Comparison of ENCODE assay signal across 8 cellular contexts in genomic region chr18:10525563-10526210, GRCh38. TPM values are rescaled to one million over a fixed set of nuclear protein-coding genes. Genes with fewer than 3 reads are reported as not detected.
DNase-seq lines count a peak whose midpoint lies in the region; ATAC-seq, FAIRE-seq and TF ChIP-seq lines count a peak whose summit lies in the region.

NAPG (plus strand) TSS chr18:10526027; CDS start chr18:10526103, 76 bp downstream.

- H3K27ac Mint-ChIP-seq in activated CD4-positive, alpha-beta T cell treated with anti-CD3 and anti-CD28 coated beads, Interleukin-2, amount 10 ng/mL, durations not matched to agents 24 days and 14 days: peak within 1 kb of the TSS; percentile 98

- H3K36me3 Mint-ChIP-seq in activated CD4-positive, alpha-beta T cell treated with anti-CD3 and anti-CD28 coated beads, Interleukin-2, amount 10 ng/mL, durations not matched to agents 24 days and 14 days (ENCODE audit: low read depth): peaks cover 4% of the 10 kb centered on the region

- H3K9me3 ChIP-seq in BE2C: no peaks in the 10 kb centered on the region

- peak; percentile 97 for FAIRE-seq in GM19239 (lab: Jason Lieb, UNC)

- no peaks in the 10 kb centered on the region for H3K4me1 ChIP-seq in BE2C

- peak; percentile 76 for ATAC-seq in HG03457 (IDR thresholded peaks at IDR 0.05; ENCODE audit: unreplicated experiment)
- peak; percentile 95 for ATAC-seq in left colon

- H3K27me3 ChIP-seq in BE2C: no peaks in the 10 kb centered on the region

- DNase-seq in BE2C: peak; percentile 84
- DNase-seq in GM19239 (ENCODE audit: insufficient read length, low spot score): peak; percentile 79
- DNase-seq in NCI-H526 treated with DMSO at 0.1 percent for 48 hours (lab: John Stamatoyannopoulos, UW): peak; percentile 58
- peak; percentile 98 for DNase-seq in activated CD4-positive, alpha-beta T cell treated with anti-CD3 and anti-CD28 coated beads, Interleukin-2, amount 10 ng/mL, durations not matched to agents 24 days and 14 days
- peak; percentile 58 for DNase-seq in cortex of kidney (lab: John Stamatoyannopoulos, UW)
- peak; percentile 90 for DNase-seq in left colon
- peak; percentile 90 for DNase-seq in stimulated activated CD4-positive, alpha-beta T cell treated with anti-CD3 and anti-CD28 coated beads, Interleukin-1b, Interleukin-23, amount 100 ng/mL, for 48 hours

- peaks cover 42% of the 10 kb centered on the region for H3K4me1 Mint-ChIP-seq in activated CD4-positive, alpha-beta T cell treated with anti-CD3 and anti-CD28 coated beads, Interleukin-2, amount 10 ng/mL, durations not matched to agents 24 days and 14 days

- intact Hi-C loops in activated CD4-positive, alpha-beta T cell treated with anti-CD3 and anti-CD28 coated beads, Interleukin-2, amount 10 ng/mL, durations not matched to agents 24 days and 14 days (cut with micrococcal nuclease): loop anchor here (1.0 to 10.0 kb wide), 6 partner anchors 612 to 1913 kb away; partner anchors contain the start of genes CHMP1B, PPP4R1 and RALBP1
- intact Hi-C loops in left colon (cut with DNase I, micrococcal nuclease): no loop called here

- peak within 1 kb of the TSS; percentile 96 for H3K4me3 Mint-ChIP-seq in activated CD4-positive, alpha-beta T cell treated with anti-CD3 and anti-CD28 coated beads, Interleukin-2, amount 10 ng/mL, durations not matched to agents 24 days and 14 days

- H3K4me3 ChIP-seq in BE2C (ENCODE audit: low read depth, low read length): peak within 1 kb of the TSS; percentile 89

- no peaks in the 10 kb centered on the region for H3K9me3 Mint-ChIP-seq in activated CD4-positive, alpha-beta T cell treated with anti-CD3 and anti-CD28 coated beads, Interleukin-2, amount 10 ng/mL, durations not matched to agents 24 days and 14 days

- no peak for TF ChIP-seq CTCF in BE2C (IDR thresholded peaks at IDR 0.05; ENCODE audit: low read depth, low read length)

- H3K27me3 Mint-ChIP-seq in activated CD4-positive, alpha-beta T cell treated with anti-CD3 and anti-CD28 coated beads, Interleukin-2, amount 10 ng/mL, durations not matched to agents 24 days and 14 days: peaks cover 8% of the 10 kb centered on the region

- H3K36me3 ChIP-seq in BE2C: no peaks in the 10 kb centered on the region

RNA-seq across cellular contexts. Expression of gene NAPG, which starts in this region (rescaled TPM):
- 12.7 TPM for polyA plus RNA-seq in BE2C (2012; ENCODE audit: insufficient read depth, insufficient read length, low read depth)
- 36.4 and 38.7 TPM in 2 replicates for total RNA-seq in activated CD4-positive, alpha-beta T cell treated with anti-CD3 and anti-CD28 coated beads, Interleukin-2, amount 10 ng/mL, durations not matched to agents 24 days and 14 days
- 10 to 100 TPM; 41.0 to 42.6 TPM for total RNA-seq in left colon

Comparison
In these comparisons a context has a peak if more than half of its experiments do, and no peak if none do; other contexts are left out.
1. Peak in every context shown above with its lines: DNase-seq, ATAC-seq and H3K4me3 ChIP-seq.